14 cellular contexts compared by ENCODE assay signal in the genomic region with DNA sequence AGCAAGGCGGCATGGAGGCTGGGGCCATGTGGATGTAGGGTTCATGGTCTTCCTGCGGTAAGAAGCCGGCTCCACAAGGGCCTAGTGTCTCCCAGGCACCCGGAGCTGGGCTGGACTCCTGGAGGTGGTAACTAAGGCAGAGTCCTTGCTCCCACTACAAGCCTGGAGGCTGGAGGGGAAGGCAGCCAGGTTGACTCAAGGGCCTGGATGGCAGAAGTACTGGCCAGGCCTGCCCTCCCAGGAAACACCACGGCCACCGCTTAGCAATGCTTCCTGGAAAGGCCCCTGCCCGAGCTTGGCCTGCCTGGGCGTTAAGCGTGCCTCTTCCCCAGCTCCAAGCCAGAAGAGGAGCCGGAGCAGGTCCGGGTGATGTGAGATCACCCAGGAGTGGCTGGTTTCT.
DNase-seq lines count a peak whose midpoint lies in the region; ATAC-seq, FAIRE-seq and TF ChIP-seq lines count a peak whose summit lies in the region.
"Had no signal": no experiment of that assay in that cellular context is flagged by ENCODE, and none has a peak within 500 bp of the region (broad histone marks: within the 10 kb centered on the region; RNA-seq: fewer than 3 reads in every experiment).

No MANE protein-coding gene starts in this region.

- 86 to 95% (median 89%) methylated on average over 9 to 11 of the region's 11 CpGs for WGBS in small intestine, 3 donors

- H3K36me3 Mint-ChIP-seq in activated B cell treated with CpG ODN at 0.5 μM for 24 hours (ENCODE audit: low read depth) (no peaks in the 10 kb centered on the region), immature natural killer cell (peaks cover 0 to 14% (median 4%) of the 10 kb centered on the region in 3 donors)

- H3K27me3 ChIP-seq in small intestine (ENCODE audit: control insufficient read depth in 2 of 2, insufficient read depth in 2 of 2, low read length in 2 of 2), result no peaks in the 10 kb centered on the region
- H3K27me3 ChIP-seq: MG63 had no signal

- POLR2A ChIA-PET in activated B cell treated with CpG ODN at 0.5 μM for 24 hours (lab: Charles Lee), result interaction anchor here (1.3 to 3.6 kb wide), 10 partner anchors 8 to 240 kb away, joined by 3 to 34 read pairs (median 12); a partner anchor contains a TSS

- ATAC-seq in activated B cell treated with CpG ODN at 0.5 μM for 24 hours (ENCODE audit: low read depth) (no peak), HG02610 (IDR thresholded peaks at IDR 0.05; ENCODE audit: unreplicated experiment) (no peak)

- CTCF ChIA-PET in activated B cell treated with CpG ODN at 0.5 μM for 24 hours (lab: Charles Lee), result interaction anchor here (0.9 to 1.8 kb wide), 6 partner anchors 33 to 248 kb away, joined by 3 to 8 read pairs (median 4); no protein-coding TSS in a partner anchor

- H3K4me3 Mint-ChIP-seq in activated B cell treated with CpG ODN at 0.5 μM for 24 hours, result peak overlapping the region; percentile 69
- peak overlapping the region in 4 of 5 donors; percentile 33 to 92 (median 52) for H3K4me3 Mint-ChIP-seq in immature natural killer cell

- no peaks in the 10 kb centered on the region for H3K9me3 Mint-ChIP-seq in activated B cell treated with CpG ODN at 0.5 μM for 24 hours
- H3K9me3 Mint-ChIP-seq in immature natural killer cell, result peaks cover 0 to 2% (median 0%) of the 10 kb centered on the region in 6 donors

- H3K27me3 Mint-ChIP-seq in activated B cell treated with CpG ODN at 0.5 μM for 24 hours, result no peaks in the 10 kb centered on the region
- peaks cover 0 to 6% (median 0%) of the 10 kb centered on the region in 3 donors for H3K27me3 Mint-ChIP-seq in immature natural killer cell (ENCODE audit: low read depth in 3 of 3)

- intact Hi-C loops in activated B cell treated with CpG ODN at 0.5 μM for 24 hours (cut with micrococcal nuclease), result loop anchor here (1.0 to 5.0 kb wide), 6 partner anchors 8 to 248 kb away; a partner anchor contains a TSS

- H3K36me3 ChIP-seq in small intestine (ENCODE audit: control insufficient read depth in 2 of 2, insufficient read depth in 2 of 2, low read length in 2 of 2), result no peaks in the 10 kb centered on the region
- H3K36me3 ChIP-seq: MG63 had no signal

- FAIRE-seq in GM19239 (lab: Jason Lieb, UNC), result peak; percentile 18
- no peak for FAIRE-seq in small intestine (lab: Jason Lieb, UNC)

- H3K4me1 ChIP-seq in small intestine (ENCODE audit: control insufficient read depth in 2 of 2, insufficient read depth in 1 of 2, low read depth in 1 of 2, low read length in 1 of 2), result peaks cover 1 to 3% of the 10 kb centered on the region in 2 donors

- DNase-seq in GM19239 (ENCODE audit: insufficient read length, low spot score), result no peak
- no peak for DNase-seq in activated B cell treated with CpG ODN at 0.5 μM for 24 hours
- no peak for DNase-seq in immature natural killer cell
- no peak for DNase-seq in small intestine
- DNase-seq in NCI-H2227 (lab: John Stamatoyannopoulos, UW; ENCODE audit: unreplicated experiment), result no peak
- DNase-seq in SIG-M5 (lab: John Stamatoyannopoulos, UW), result no peak
- DNase-seq: DMS 273 treated with DMSO at 0.1 percent for 48 hours, KG1, MG63, NCI-H1105 treated with DMSO at 0.1 percent for 48 hours, NCI-H187, NCI-H2171, NCI-H774 had no signal

- H3K4me3 ChIP-seq in small intestine (ENCODE audit: low read depth in 1 of 2, low read length in 2 of 2), result no peak overlapping the region
- H3K4me3 ChIP-seq: MG63 had no signal

- peaks cover 94% of the 10 kb centered on the region for H3K4me1 Mint-ChIP-seq in activated B cell treated with CpG ODN at 0.5 μM for 24 hours
- peaks cover 52 to 74% of the 10 kb centered on the region in 2 donors for H3K4me1 Mint-ChIP-seq in immature natural killer cell

- H3K27ac Mint-ChIP-seq in activated B cell treated with CpG ODN at 0.5 μM for 24 hours, result peak overlapping the region; percentile 80
- H3K27ac Mint-ChIP-seq in immature natural killer cell, result no peak overlapping the region

- H3K27ac ChIP-seq in small intestine (ENCODE audit: low read depth in 1 of 2, low read length in 1 of 2), result peak overlapping the region; percentile 9 to 13

- no peaks in the 10 kb centered on the region for H3K9me3 ChIP-seq in small intestine (ENCODE audit: control insufficient read depth, low read depth)
- H3K9me3 ChIP-seq: MG63 had no signal

- no peak for TF ChIP-seq CTCF in activated B cell treated with CpG ODN at 0.5 μM for 24 hours (IDR thresholded peaks at IDR 0.05)
